Comparison of ENCODE assay signal across 2 cellular contexts in genomic region chr2:74267068-74267467, GRCh38.
TF ChIP-seq lines count a peak whose summit lies in the region.

No MANE protein-coding gene starts in this region.

TF ChIP-seq in SK-N-SH, 30 proteins besides CTCF, POLR2A, EP300 and RAD21 (continued from another document):
- no peak for TF ChIP-seq POLR2AphosphoS5 (IDR thresholded peaks at IDR 0.05; ENCODE audit: low read depth, low read length)
- no peak for TF ChIP-seq RXRA (IDR thresholded peaks at IDR 0.05; ENCODE audit: borderline replicate concordance, low read depth)
- no peak for TF ChIP-seq PBX3 (IDR thresholded peaks at IDR 0.05)
- no peak for TF ChIP-seq SIN3A (IDR thresholded peaks at IDR 0.05; ENCODE audit: borderline replicate concordance, low read depth, low read length)
- no peak for TF ChIP-seq JUND (IDR thresholded peaks at IDR 0.05)
- TF ChIP-seq CHD2 (IDR thresholded peaks at IDR 0.05; ENCODE audit: low read length, partially characterized antibody), result no peak
- no peak for TF ChIP-seq USF1 (IDR thresholded peaks at IDR 0.05; ENCODE audit: borderline replicate concordance, low read depth)
- TF ChIP-seq GABPA (IDR thresholded peaks at IDR 0.05; ENCODE audit: low read depth), result no peak
- no peak for TF ChIP-seq EZH2phosphoT487 (IDR thresholded peaks at IDR 0.05; ENCODE audit: borderline replicate concordance, low read depth)
- no peak for TF ChIP-seq TAF1 (IDR thresholded peaks at IDR 0.05; ENCODE audit: borderline replicate concordance, low read depth, low read length)
- no peak for TF ChIP-seq NRF1 (IDR thresholded peaks at IDR 0.05; ENCODE audit: low read depth, low read length)
- no peak for TF ChIP-seq IRF3 (IDR thresholded peaks at IDR 0.05; ENCODE audit: low read depth, low read length)
- no peak for TF ChIP-seq YY1 (IDR thresholded peaks at IDR 0.05; ENCODE audit: low read depth)

TF ChIP-seq in K562, 482 proteins besides CTCF, POLR2A, EP300 and RAD21 (continued from another document and continues in another):
- TF ChIP-seq TSHZ1 (CRISPR knock-in tag; IDR thresholded peaks at IDR 0.05) (no peak), NR4A1 (CRISPR knock-in tag; IDR thresholded peaks at IDR 0.05) (no peak), NR4A1 (tag; IDR thresholded peaks at IDR 0.05) (no peak), ZNF12 (CRISPR knock-in tag; IDR thresholded peaks at IDR 0.05) (no peak), FOXO4 (CRISPR knock-in tag; IDR thresholded peaks at IDR 0.05) (no peak), SRSF7 (optimal IDR thresholded peaks at IDR 0.05; ENCODE audit: low read depth, low read length) (no peak), ZC3H4 (CRISPR knock-in tag; IDR thresholded peaks at IDR 0.05; ENCODE audit: borderline replicate concordance) (no peak), ZNF140 (CRISPR knock-in tag; IDR thresholded peaks at IDR 0.05) (no peak), KDM5B (IDR thresholded peaks at IDR 0.05; ENCODE audit: insufficient replicate concordance, low read depth, low read length) (no peak), THRAP3 (IDR thresholded peaks at IDR 0.05; ENCODE audit: borderline replicate concordance) (no peak), NR2C1 (IDR thresholded peaks at IDR 0.05) (no peak), NR2C1 (tag; IDR thresholded peaks at IDR 0.05) (peak; percentile 46; the same call in 1 of the 2 replicates), DEAF1 (CRISPR knock-in tag; IDR thresholded peaks at IDR 0.05) (peak; percentile 71), NCOA6 (IDR thresholded peaks at IDR 0.05) (0 out of 2 replicates have a peak, but pooled peaks have one; percentile 21), TEAD4 (IDR thresholded peaks at IDR 0.05; ENCODE audit: low read length) (0 out of 2 replicates have a peak, but pooled peaks have one; percentile 10), TEAD4 (CRISPR knock-in tag; IDR thresholded peaks at IDR 0.05; ENCODE audit: borderline replicate concordance) (no peak), SMAD4 (CRISPR knock-in tag; conservative IDR thresholded peaks at IDR 0.05) (no peak), MNT (conservative IDR thresholded peaks at IDR 0.05) (peak; percentile 24 to 44; a peak in 1 of 4 replicates), ZNF766 (CRISPR knock-in tag; conservative IDR thresholded peaks at IDR 0.05) (no peak), ZNF431 (CRISPR knock-in tag; IDR thresholded peaks at IDR 0.05) (no peak), PHF20 (IDR thresholded peaks at IDR 0.05; ENCODE audit: partially characterized antibody) (no peak), CBX5 (IDR thresholded peaks at IDR 0.05; ENCODE audit: borderline replicate concordance, low read depth) (no peak), MAZ (CRISPR knock-in tag; conservative IDR thresholded peaks at IDR 0.05 in 1 of 2, IDR thresholded peaks at IDR 0.05 in 1 of 2) (no peak), KAT8 (IDR thresholded peaks at IDR 0.05; ENCODE audit: low read depth) (no peak), ZBTB7A (IDR thresholded peaks at IDR 0.05; ENCODE audit: borderline replicate concordance, control insufficient read depth, low read depth, low read length) (no peak), TAF9B (IDR thresholded peaks at IDR 0.05; ENCODE audit: partially characterized antibody) (no peak), SIN3B (IDR thresholded peaks at IDR 0.05; ENCODE audit: low read depth) (no peak), EGR1 (conservative IDR thresholded peaks at IDR 0.05) (no peak), CEBPB (tag; IDR thresholded peaks at IDR 0.05) (no peak), GTF3C2 (IDR thresholded peaks at IDR 0.05; ENCODE audit: borderline replicate concordance, extremely low read depth, insufficient read length) (no peak), TAF7 (tag; IDR thresholded peaks at IDR 0.05) (no peak), ZNF280B (CRISPR knock-in tag; IDR thresholded peaks at IDR 0.05) (no peak), PTTG1 (tag; IDR thresholded peaks at IDR 0.05; ENCODE audit: low read depth) (no peak), HDAC3 (IDR thresholded peaks at IDR 0.05; ENCODE audit: borderline replicate concordance, partially characterized antibody) (no peak), CREM (IDR thresholded peaks at IDR 0.05; ENCODE audit: low read depth) (peak; percentile 17; the same call in 1 of the 2 replicates), ETV1 (tag; conservative IDR thresholded peaks at IDR 0.05; ENCODE audit: low read depth) (0 out of 2 replicates have a peak, but pooled peaks have one; percentile 20), ZKSCAN3 (CRISPR knock-in tag; IDR thresholded peaks at IDR 0.05) (no peak), XRCC3 (IDR thresholded peaks at IDR 0.05) (no peak), JUND (IDR thresholded peaks at IDR 0.05; ENCODE audit: borderline replicate concordance, low read depth, low read length) (peak; percentile 49), JUND (tag; IDR thresholded peaks at IDR 0.05; ENCODE audit: borderline replicate concordance, low read depth, low read length) (no peak; the same call in 2 of the 3 replicates), E2F3 (CRISPR knock-in tag; IDR thresholded peaks at IDR 0.05) (no peak), CUX1 (CRISPR knock-in tag; IDR thresholded peaks at IDR 0.05) (no peak), HMG20B (CRISPR knock-in tag; IDR thresholded peaks at IDR 0.05) (no peak), ZNF699 (CRISPR knock-in tag; IDR thresholded peaks at IDR 0.05; ENCODE audit: insufficient replicate concordance) (no peak), RNF2 (IDR thresholded peaks at IDR 0.05) (no peak), TCF7L2 (IDR thresholded peaks at IDR 0.05; ENCODE audit: low read depth, low read length) (no peak), PURB (CRISPR knock-in tag; IDR thresholded peaks at IDR 0.05; ENCODE audit: low read depth) (no peak)
